In the genomic region with DNA sequence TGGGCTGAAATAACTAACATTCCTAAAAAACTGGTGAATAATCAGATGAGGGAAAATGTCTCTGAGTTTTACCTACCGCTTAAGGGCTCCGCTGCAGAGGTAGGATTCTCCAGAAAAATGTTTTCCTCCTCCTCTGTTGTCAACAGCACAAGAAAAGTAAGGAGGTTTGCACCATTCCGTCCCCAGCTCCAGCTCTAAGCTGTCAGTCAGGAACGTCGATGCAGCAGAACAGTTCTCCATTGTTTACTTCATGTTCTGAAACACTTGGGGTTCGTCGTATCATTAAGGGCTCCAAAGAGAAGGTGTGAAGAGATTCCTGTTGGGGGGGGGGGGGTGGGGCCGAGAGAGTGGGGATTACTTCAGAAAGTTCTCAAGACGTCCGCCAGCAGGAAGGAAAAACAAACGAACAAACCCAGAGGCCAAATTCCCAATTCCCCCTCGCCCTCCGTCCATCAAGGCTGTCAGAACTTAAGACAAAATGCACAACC, we compare ENCODE assay signal across 8 cellular contexts. TPM values are rescaled to one million over a fixed set of nuclear protein-coding genes. Genes with fewer than 3 reads are reported as not detected.
DNase-seq lines count a peak whose midpoint lies in the region; ATAC-seq, FAIRE-seq and TF ChIP-seq lines count a peak whose summit lies in the region.

No MANE protein-coding gene starts in this region.

- peak overlapping the region; percentile 93 for H3K4me2 ChIP-seq in keratinocyte (ENCODE audit: control insufficient read depth, extremely low read depth, insufficient read depth, low read depth, low read length)

- peak; percentile 1 for ATAC-seq in GM19328 (IDR thresholded peaks at IDR 0.05; ENCODE audit: unreplicated experiment)

- H3K9ac ChIP-seq in adipocyte (ENCODE audit: low read length) (peak overlapping the region; percentile 85), keratinocyte (ENCODE audit: control insufficient read depth, extremely low read depth, insufficient read depth, low read length) (peak overlapping the region; percentile 85)

- H3K9me3 ChIP-seq in adipocyte (ENCODE audit: control insufficient read depth, low read length) (no peaks in the 10 kb centered on the region), keratinocyte (ENCODE audit: control insufficient read depth, low read depth, low read length) (no peaks in the 10 kb centered on the region), suprapubic skin (no peaks in the 10 kb centered on the region)

- peak overlapping the region; percentile 97 for H2AFZ ChIP-seq in keratinocyte (ENCODE audit: control insufficient read depth, low read length)

- TF ChIP-seq CTCF in keratinocyte (optimal IDR thresholded peaks at IDR 0.05 in 1 of 3, IDR thresholded peaks at IDR 0.05 in 1 of 3, conservative IDR thresholded peaks at IDR 0.05 in 1 of 3; ENCODE audit: extremely low read depth in 1 of 3, insufficient read depth in 2 of 3, low read length in 3 of 3) = no peak
- no peak for TF ChIP-seq CTCF in suprapubic skin (IDR thresholded peaks at IDR 0.05)

- FAIRE-seq in keratinocyte (lab: Jason Lieb, UNC) = no peak

- H3K36me3 ChIP-seq in adipocyte (ENCODE audit: control insufficient read depth, insufficient read depth, low read length, severe bottlenecking) = peaks cover 2% of the 10 kb centered on the region
- H3K36me3 ChIP-seq in keratinocyte (ENCODE audit: control insufficient read depth in 2 of 2, extremely low read depth in 1 of 2, insufficient read depth in 2 of 2, low read length in 2 of 2) = no peaks in the 10 kb centered on the region
- H3K36me3 ChIP-seq in suprapubic skin = peaks cover 10% of the 10 kb centered on the region

- H3K79me2 ChIP-seq in keratinocyte (ENCODE audit: control insufficient read depth, insufficient read depth, low read length) = peaks cover 20% of the 10 kb centered on the region

- H3K27me3 ChIP-seq in adipocyte (replicated peaks; ENCODE audit: control insufficient read depth, insufficient read depth, low read length) (no peaks in the 10 kb centered on the region), keratinocyte (ENCODE audit: control insufficient read depth, extremely low read depth, insufficient read depth, low read length) (no peaks in the 10 kb centered on the region), suprapubic skin (no peaks in the 10 kb centered on the region)

- H3K27ac ChIP-seq in keratinocyte (ENCODE audit: control insufficient read depth, insufficient read depth, low read length) (peak overlapping the region; percentile 76), suprapubic skin (peak overlapping the region; percentile 82)

- TF ChIP-seq POLR2A in suprapubic skin (IDR thresholded peaks at IDR 0.05) = no peak

- dilution Hi-C loops in keratinocyte (cut with MboI; ENCODE audit: extremely low pct_ligation_motif_present, low sequenced_read_pairs) = no loop called here

- H3K4me1 ChIP-seq in adipocyte (ENCODE audit: control insufficient read depth, insufficient read depth, low read length) (no peaks in the 10 kb centered on the region), keratinocyte (ENCODE audit: control insufficient read depth, extremely low read depth, insufficient read depth, low read length) (peaks cover 16% of the 10 kb centered on the region), suprapubic skin (peaks cover 17% of the 10 kb centered on the region)

- 3% methylated on average over 12 of the region's 13 CpGs for WGBS in suprapubic skin

- TF ChIP-seq EP300 in suprapubic skin (IDR thresholded peaks at IDR 0.05) = no peak

- H3K4me3 ChIP-seq in adipocyte (ENCODE audit: low read length) (peak overlapping the region; percentile 89), keratinocyte (ENCODE audit: control insufficient read depth in 2 of 3, extremely low read depth in 1 of 3, insufficient read depth in 2 of 3, low read depth in 1 of 3, low read length in 3 of 3) (peak overlapping the region; percentile 71 to 86 (median 83)), suprapubic skin (peak overlapping the region; percentile 97)

- H4K20me1 ChIP-seq in keratinocyte (ENCODE audit: control insufficient read depth, extremely low read depth, insufficient read depth, low read length) = no peaks in the 10 kb centered on the region

- DNase-seq in CD1c-positive myeloid dendritic cell (ENCODE audit: extremely low spot score) (peak; percentile 7), HuH-7 (ENCODE audit: low spot score) (peak; percentile 6), adipocyte (ENCODE audit: low read depth) (peak; percentile 30), keratinocyte (ENCODE audit: low read depth, low spot score) (no peak), suprapubic skin (ENCODE audit: low spot score in 2 of 2) (no peak), retina (no peak), NCI-H2171 (lab: John Stamatoyannopoulos, UW) (no peak)

- no peaks in the 10 kb centered on the region for H3K9me1 ChIP-seq in keratinocyte (ENCODE audit: control insufficient read depth, extremely low read depth, insufficient read depth, low read length)

RNA-seq across cellular contexts. Expression of gene MMS22L, which starts 0.7 kb away (rescaled TPM):
- polyA plus RNA-seq in keratinocyte = 5.4 to 14.3 TPM (median 7.1 TPM) in 3 replicates
- 0.69 TPM for polyA plus RNA-seq in keratinocyte (2011; ENCODE audit: low read depth)
- polyA plus RNA-seq in keratinocyte (2011; cell fraction: cytosol; rRNA removed) = 3.0 and 5.8 TPM in 2 replicates
- polyA plus RNA-seq in keratinocyte (2011; cell fraction: nucleus; rRNA removed) = 5.9 and 6.8 TPM in 2 replicates
- polyA plus RNA-seq in keratinocyte (2012; ENCODE audit: low replicate concordance) = 3.4 and 5.8 TPM in 2 replicates
- 12.5 to 27.2 TPM (median 12.7 TPM) in 3 replicates for polyA minus RNA-seq in keratinocyte
- polyA minus RNA-seq in keratinocyte (2011; cell fraction: cytosol; rRNA and poly(A)+ RNA removed) = 5.0 TPM
- polyA minus RNA-seq in keratinocyte (2011; cell fraction: nucleus; rRNA and poly(A)+ RNA removed) = 14.9 and 26.1 TPM in 2 replicates
- 10 to 100 TPM in 2 of 4 donors, 1 to 10 TPM in 2; 7.5 to 15.7 (median 10.0) TPM for total RNA-seq in suprapubic skin

Comparison
In these comparisons a context has a peak if more than half of its experiments do, and no peak if none do; other contexts are left out.
1. DNase-seq: peak in CD1c-positive myeloid dendritic cell (single experiment), HuH-7 (single experiment) and adipocyte (single experiment); none in keratinocyte (single experiment), suprapubic skin (0 of 2), retina (single experiment) and NCI-H2171 (single experiment).
2. Peak in every context shown above with its lines, with median percentiles within 50 percentile points of each other: H3K4me3 ChIP-seq.